7 cellular contexts compared by ENCODE assay signal in the genomic region with DNA sequence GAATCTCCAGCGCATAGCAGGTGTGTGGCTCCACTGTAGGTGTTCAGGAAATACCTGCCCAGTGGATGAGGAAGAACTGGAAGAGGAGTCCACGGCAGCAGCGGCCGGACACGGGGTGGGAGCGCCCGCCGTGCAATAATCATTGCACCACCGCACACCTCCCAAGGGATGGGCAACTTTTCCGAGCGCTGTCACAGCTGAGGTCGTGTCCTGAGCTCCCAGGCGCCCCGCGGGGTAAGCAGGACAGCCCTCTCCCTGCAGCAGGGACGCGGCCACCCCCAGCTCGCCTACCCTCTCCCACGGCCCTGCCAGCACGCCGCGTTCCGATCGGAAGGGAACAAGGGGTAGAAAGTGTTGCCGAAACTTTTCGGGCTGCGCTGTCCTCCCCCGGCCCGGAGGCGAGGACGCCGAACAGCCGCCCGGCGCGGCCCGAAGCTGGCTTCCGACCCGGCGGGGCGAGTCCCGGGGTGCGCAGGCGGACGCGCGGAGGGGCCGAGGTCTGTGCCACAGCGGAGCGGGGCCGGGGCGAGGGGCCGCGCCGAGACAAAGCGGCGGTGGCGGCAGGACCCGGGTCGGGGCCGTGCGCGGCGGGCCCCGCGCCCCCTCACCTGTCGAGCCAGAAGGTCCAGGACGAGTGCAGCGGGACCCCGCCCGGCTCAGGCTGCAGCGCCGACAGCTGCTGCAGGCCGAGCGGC. TPM values are rescaled to one million over a fixed set of nuclear protein-coding genes. Genes with fewer than 3 reads are reported as not detected.
DNase-seq lines count a peak whose midpoint lies in the region; ATAC-seq and TF ChIP-seq lines count a peak whose summit lies in the region.

No MANE protein-coding gene starts in this region.

- DNase-seq in cardiac fibroblast (ENCODE audit: low read depth in 2 of 2): no peak
- peak; percentile 63 for DNase-seq in left lobe of liver (ENCODE audit: low spot score)
- DNase-seq in stimulated activated CD8-positive, alpha-beta memory T cell treated with anti-CD3 and anti-CD28 coated beads, Interleukin-12 subunit alpha, Interleukin-12 subunit beta, amount 100 ng/mL, for 4 hours (ENCODE audit: low read depth): peak; percentile 14

- H3K4me2 ChIP-seq in SU-DHL-6 (ENCODE audit: low read depth, low read length, poor library complexity, severe bottlenecking): peak overlapping the region; percentile 55

- H3K9me2 ChIP-seq in SU-DHL-6 (replicated peaks; ENCODE audit: insufficient read depth, low read length): no peaks in the 10 kb centered on the region

- no peaks in the 10 kb centered on the region for H3K36me3 ChIP-seq in SU-DHL-6 (ENCODE audit: low read length)

- peak; percentile 50 for ATAC-seq in GM18505 (IDR thresholded peaks at IDR 0.05; ENCODE audit: unreplicated experiment)
- ATAC-seq in HG02852 (IDR thresholded peaks at IDR 0.05; ENCODE audit: unreplicated experiment): peak; percentile 42
- peak; percentile 76 for ATAC-seq in left lobe of liver
- ATAC-seq in HG03196 (IDR thresholded peaks at IDR 0.05; ENCODE audit: unreplicated experiment): no peak

- no peaks in the 10 kb centered on the region for H3K79me2 ChIP-seq in SU-DHL-6 (ENCODE audit: insufficient read depth, low read length)

- no peak overlapping the region; the same call in 1 of the 2 replicates for H3K9ac ChIP-seq in SU-DHL-6 (ENCODE audit: low read length)

- H3F3A ChIP-seq in SU-DHL-6 (ENCODE audit: insufficient read depth): no peaks in the 10 kb centered on the region

- H3K27me3 ChIP-seq in SU-DHL-6 (ENCODE audit: low read length): no peaks in the 10 kb centered on the region

- peak overlapping the region; percentile 38 for H3K4me3 ChIP-seq in SU-DHL-6 (ENCODE audit: insufficient read depth, low read length, poor library complexity, severe bottlenecking)
- peak overlapping the region; percentile 68 to 69 for H3K4me3 ChIP-seq in cardiac fibroblast (replicated peaks in 1 of 2; ENCODE audit: low read depth in 2 of 2, low read length in 2 of 2)

- TF ChIP-seq CTCF in SU-DHL-6 (IDR thresholded peaks at IDR 0.05; ENCODE audit: insufficient read depth, low read length, poor library complexity, severe bottlenecking) (no peak), cardiac fibroblast (IDR thresholded peaks at IDR 0.05; ENCODE audit: low read depth, low read length) (no peak)

- no peak overlapping the region for H2AFZ ChIP-seq in SU-DHL-6 (ENCODE audit: low read depth, low read length, severe bottlenecking)

- no peak overlapping the region for H3K27ac ChIP-seq in SU-DHL-6 (ENCODE audit: low read depth, low read length)

- no peak for TF ChIP-seq POLR2A in GM18505 (IDR thresholded peaks at IDR 0.05; ENCODE audit: borderline replicate concordance, extremely low read depth, insufficient read depth, insufficient read length)

- no peaks in the 10 kb centered on the region for H3K9me3 ChIP-seq in SU-DHL-6 (ENCODE audit: insufficient read depth, low read length)

- H4K20me1 ChIP-seq in SU-DHL-6 (ENCODE audit: low read depth, low read length): no peaks in the 10 kb centered on the region

RNA-seq across cellular contexts. Expression of gene EIF4E3, which starts 0.5 kb away (rescaled TPM):
- total RNA-seq in left lobe of liver: 7.6 TPM

RNA-seq across cellular contexts. Expression of gene GPR27, which starts 28.9 kb away (rescaled TPM):
- 0.10 TPM for total RNA-seq in left lobe of liver

Comparison
In these comparisons a context has a peak if more than half of its experiments do, and no peak if none do; other contexts are left out.
1. DNase-seq: peak in left lobe of liver (single experiment) and stimulated activated CD8-positive, alpha-beta memory T cell treated with anti-CD3 and anti-CD28 coated beads, Interleukin-12 subunit alpha, Interleukin-12 subunit beta, amount 100 ng/mL, for 4 hours (single experiment); none in cardiac fibroblast (0 of 2).